In genomic region chr9:37026936-37027581, GRCh38 we compare ENCODE assay signal across 8 cellular contexts. TPM values are rescaled to one million over a fixed set of nuclear protein-coding genes. Genes with fewer than 3 reads are reported as not detected.
DNase-seq lines count a peak whose midpoint lies in the region; ATAC-seq and TF ChIP-seq lines count a peak whose summit lies in the region.

No MANE protein-coding gene starts in this region.

- POLR2A ChIA-PET in A673 (lab: Charles Lee; ENCODE audit: low non-redundant PET) (interaction anchor here (0.7 kb wide), 2 partner anchors 12 to 19 kb away, joined by 4 to 7 read pairs; no protein-coding TSS in a partner anchor), Panc1 (lab: Charles Lee) (interaction anchor here (0.6 kb wide), 6 partner anchors 54 to 866 kb away, joined by 3 to 8 read pairs (median 4); no protein-coding TSS in a partner anchor)

- H3K9me3 ChIP-seq in A673 (ENCODE audit: low read depth, low read length, poor library complexity, severe bottlenecking) (no peaks in the 10 kb centered on the region), Panc1 (ENCODE audit: control insufficient read depth, insufficient read depth, low read depth, low read length) (no peaks in the 10 kb centered on the region)

- H3K27me3 ChIP-seq in A673 (replicated peaks; ENCODE audit: insufficient read depth, low read depth, low read length, poor library complexity) (peaks cover 9% of the 10 kb centered on the region), Panc1 (ENCODE audit: control insufficient read depth, insufficient read depth, low read length) (peaks cover 67% of the 10 kb centered on the region)

- H3K4me3 ChIP-seq in A673 (ENCODE audit: low read depth, low read length, poor library complexity, severe bottlenecking): peak overlapping the region; percentile 56
- H3K4me3 ChIP-seq in Panc1 (ENCODE audit: low read depth in 2 of 2, low read length in 2 of 2): peak overlapping the region; percentile 43 to 54

- CTCF ChIA-PET in A673 (lab: Charles Lee) (interaction anchor here (0.6 to 2.5 kb wide), 6 partner anchors 9 to 90 kb away, joined by 3 to 9 read pairs (median 6); no protein-coding TSS in a partner anchor), Panc1 (lab: Charles Lee) (interaction anchor here (0.6 to 0.7 kb wide), 6 partner anchors 113 to 372 kb away, joined by 3 to 12 read pairs (median 3); no protein-coding TSS in a partner anchor)

- ATAC-seq in GM18907 (IDR thresholded peaks at IDR 0.05; ENCODE audit: unreplicated experiment): peak; percentile 1
- no peak for ATAC-seq in Panc1
- no peak for ATAC-seq in HG03095 (IDR thresholded peaks at IDR 0.05; ENCODE audit: unreplicated experiment)
- ATAC-seq in HG03025 (IDR thresholded peaks at IDR 0.05; ENCODE audit: low FRiP score, unreplicated experiment): no peak

- H3K36me3 ChIP-seq in A673 (ENCODE audit: insufficient read depth, low read length, poor library complexity, severe bottlenecking) (no peaks in the 10 kb centered on the region), Panc1 (ENCODE audit: control insufficient read depth, insufficient read depth, low read length) (no peaks in the 10 kb centered on the region)

- TF ChIP-seq CTCF in A673 (conservative IDR thresholded peaks at IDR 0.05; ENCODE audit: low read depth, low read length) (no peak), Panc1 (IDR thresholded peaks at IDR 0.05) (no peak)

- in situ Hi-C loops in Panc1 (cut with HindIII; ENCODE audit: low pct_unique_long_range_greater_than_20kb, low sequenced_read_pairs): no loop called here

- intact Hi-C loops in A673 (cut with micrococcal nuclease; ENCODE audit: unreplicated experiment): loop anchor here (5.0 to 10.0 kb wide), 2 partner anchors 120 to 308 kb away; no protein-coding TSS in a partner anchor
- intact Hi-C loops in Panc1 (cut with micrococcal nuclease; ENCODE audit: unreplicated experiment): no loop called here

- DNase-seq in A673 (ENCODE audit: low spot score) (peak; percentile 46), Panc1 (ENCODE audit: low read depth, low spot score) (no peak), left kidney (ENCODE audit: low read depth, low spot score) (peak; percentile 17)
- DNase-seq in activated effector memory CD4-positive, alpha-beta T cell treated with Interleukin-2 at 50 U/mL for 16 hours: no peak
- DNase-seq in activated CD4-positive, CD25-positive, alpha-beta regulatory T cell (lab: John Stamatoyannopoulos, UW): no peak

- no peaks in the 10 kb centered on the region for H3K4me1 ChIP-seq in A673 (ENCODE audit: insufficient read depth, low read length, poor library complexity, severe bottlenecking)
- H3K4me1 ChIP-seq in Panc1 (ENCODE audit: control insufficient read depth, insufficient read depth, low read length): peaks cover 28% of the 10 kb centered on the region

- H3K27ac ChIP-seq in A673 (ENCODE audit: low read depth, low read length, poor library complexity, severe bottlenecking) (no peak overlapping the region), Panc1 (ENCODE audit: low read length) (no peak overlapping the region)

- no TSS peak for BruUV-seq in A673 (replicated peaks; lab: Mats Ljungman, UMichigan)
- BruUV-seq in Panc1 (replicated peaks; lab: Mats Ljungman, UMichigan): no TSS peak

RNA-seq across cellular contexts. Expression of gene PAX5, which starts 7.0 kb away (rescaled TPM):
- total RNA-seq in A673 (2021) (3.3 and 5.5 TPM in 2 replicates), Panc1 (2021; ENCODE audit: unreplicated experiment) (0.39 TPM)
- polyA plus RNA-seq in Panc1 (2012; ENCODE audit: insufficient read length): 0.05 TPM

Comparison
In these comparisons a context has a peak if more than half of its experiments do, and no peak if none do; other contexts are left out.
1. DNase-seq: peak in A673 (single experiment) and left kidney (single experiment); none in Panc1 (single experiment), activated effector memory CD4-positive, alpha-beta T cell treated with Interleukin-2 at 50 U/mL for 16 hours (single experiment) and activated CD4-positive, CD25-positive, alpha-beta regulatory T cell (0 of 4).